29 cellular contexts compared by ENCODE assay signal in genomic region chr9:34227445-34227844, GRCh38. TPM values are rescaled to one million over a fixed set of nuclear protein-coding genes. Genes with fewer than 3 reads are reported as not detected.
DNase-seq lines count a peak whose midpoint lies in the region; ATAC-seq and TF ChIP-seq lines count a peak whose summit lies in the region.
"Had no signal": no experiment of that assay in that cellular context is flagged by ENCODE, and none has a peak within 500 bp of the region (broad histone marks: within the 10 kb centered on the region; RNA-seq: fewer than 3 reads in every experiment).

No MANE protein-coding gene starts in this region.

- intact Hi-C loops in natural killer cell (cut with micrococcal nuclease): no loop called here

- no peak overlapping the region for H3K27ac Mint-ChIP-seq in natural killer cell
- no peak overlapping the region for H3K27ac Mint-ChIP-seq in natural killer cell treated with Interleukin-12 subunit alpha and Interleukin-12 subunit beta and Interleukin-15 and Interleukin-18, amount 100 ng/mL, for 72 hours
- H3K27ac Mint-ChIP-seq: activated CD4-positive, alpha-beta T cell treated with anti-CD3 and anti-CD28 coated beads for 36 hours; activated naive CD8-positive, alpha-beta T cell treated with anti-CD3 and anti-CD28 coated beads for 36 hours; stimulated activated naive B cell treated with anti-CD40 and anti-IgM and Interleukin-4, amounts not matched to agents 10 μg/mL and 1 μg/mL and 100 μg/mL, for 72 hours; T-helper 2 cell treated with Interferon-gamma antibody and Interleukin-4, amounts not matched to agents 5 μg/mL and 100 μg/mL, for 36 hours had no signal

- DNase-seq in natural killer cell (no peak), astrocyte of the hippocampus (ENCODE audit: low read depth, low spot score) (peak; percentile 33), iris pigment epithelial cell (ENCODE audit: low read depth) (peak; percentile 76), COLO668 (lab: John Stamatoyannopoulos, UW; ENCODE audit: unreplicated experiment) (no peak), coronary artery (ENCODE audit: low spot score) (no peak)
- DNase-seq in natural killer cell treated with Interleukin-12 subunit alpha and Interleukin-12 subunit beta and Interleukin-15 and Interleukin-18, amount 100 ng/mL, for 72 hours (ENCODE audit: low spot score): no peak
- no peak for DNase-seq in central memory CD4-positive, alpha-beta T cell
- DNase-seq: activated CD4-positive, alpha-beta T cell treated with anti-CD3 and anti-CD28 coated beads for 36 hours; activated effector memory CD4-positive, alpha-beta T cell treated with anti-CD3 and anti-CD28 coated beads, Interleukin-2, amount 50 U/mL, for 16 hours; activated naive CD8-positive, alpha-beta T cell treated with anti-CD3 and anti-CD28 coated beads for 36 hours; activated T-cell treated with anti-CD3 and anti-CD28 coated beads for 4 hours; body of pancreas; CD8-positive, alpha-beta memory T cell; DMS153; effector memory CD4-positive, alpha-beta T cell; foreskin melanocyte; heart right ventricle; Kasumi-1; MV-4-11; NCI-H510A; psoas muscle; sigmoid colon; stimulated activated CD4-positive, alpha-beta T cell treated with anti-CD3 and anti-CD28 coated beads, Interleukin-15, amount 100 ng/mL, for 24 hours; stimulated activated naive B cell treated with anti-CD40 and anti-IgM and Interleukin-4, amounts not matched to agents 10 μg/mL and 1 μg/mL and 100 μg/mL, for 72 hours had no signal

- H3K9me3 Mint-ChIP-seq in natural killer cell: no peaks in the 10 kb centered on the region
- H3K9me3 Mint-ChIP-seq in natural killer cell treated with Interleukin-12 subunit alpha and Interleukin-12 subunit beta and Interleukin-15 and Interleukin-18, amount 100 ng/mL, for 72 hours: no peaks in the 10 kb centered on the region
- H3K9me3 Mint-ChIP-seq: activated naive CD8-positive, alpha-beta T cell treated with anti-CD3 and anti-CD28 coated beads for 36 hours; CD8-positive, alpha-beta memory T cell; stimulated activated naive B cell treated with anti-CD40 and anti-IgM and Interleukin-4, amounts not matched to agents 10 μg/mL and 1 μg/mL and 100 μg/mL, for 72 hours; T-helper 2 cell treated with Interferon-gamma antibody and Interleukin-4, amounts not matched to agents 5 μg/mL and 100 μg/mL, for 36 hours had no signal

- peaks cover 11 to 18% of the 10 kb centered on the region in 2 donors for H3K4me1 Mint-ChIP-seq in natural killer cell
- H3K4me1 Mint-ChIP-seq in natural killer cell treated with Interleukin-12 subunit alpha and Interleukin-12 subunit beta and Interleukin-15 and Interleukin-18, amount 100 ng/mL, for 72 hours (ENCODE audit: low read depth in 2 of 2): peaks cover 2 to 3% of the 10 kb centered on the region in 2 donors
- H3K4me1 Mint-ChIP-seq: activated CD4-positive, alpha-beta T cell treated with anti-CD3 and anti-CD28 coated beads for 36 hours had no signal

- H3K27ac ChIP-seq in coronary artery: no peak overlapping the region
- H3K27ac ChIP-seq: 22Rv1, body of pancreas, heart right ventricle, neutrophil, psoas muscle, sigmoid colon, suprapubic skin had no signal

- H3K27me3 Mint-ChIP-seq in natural killer cell (ENCODE audit: low read depth in 2 of 2): no peaks in the 10 kb centered on the region
- H3K27me3 Mint-ChIP-seq in natural killer cell treated with Interleukin-12 subunit alpha and Interleukin-12 subunit beta and Interleukin-15 and Interleukin-18, amount 100 ng/mL, for 72 hours: no peaks in the 10 kb centered on the region
- H3K27me3 Mint-ChIP-seq: activated CD4-positive, alpha-beta T cell treated with anti-CD3 and anti-CD28 coated beads for 36 hours; activated naive CD8-positive, alpha-beta T cell treated with anti-CD3 and anti-CD28 coated beads for 36 hours; CD8-positive, alpha-beta memory T cell; stimulated activated naive B cell treated with anti-CD40 and anti-IgM and Interleukin-4, amounts not matched to agents 10 μg/mL and 1 μg/mL and 100 μg/mL, for 72 hours had no signal

- H3K4me3 Mint-ChIP-seq in natural killer cell: peak overlapping the region; percentile 1
- H3K4me3 Mint-ChIP-seq in natural killer cell treated with Interleukin-12 subunit alpha and Interleukin-12 subunit beta and Interleukin-15 and Interleukin-18, amount 100 ng/mL, for 72 hours: no peak overlapping the region
- H3K4me3 Mint-ChIP-seq: activated CD4-positive, alpha-beta T cell treated with anti-CD3 and anti-CD28 coated beads for 36 hours; activated naive CD8-positive, alpha-beta T cell treated with anti-CD3 and anti-CD28 coated beads for 36 hours; CD8-positive, alpha-beta memory T cell; stimulated activated naive B cell treated with anti-CD40 and anti-IgM and Interleukin-4, amounts not matched to agents 10 μg/mL and 1 μg/mL and 100 μg/mL, for 72 hours; T-helper 2 cell treated with Interferon-gamma antibody and Interleukin-4, amounts not matched to agents 5 μg/mL and 100 μg/mL, for 36 hours had no signal

- H3K36me3 Mint-ChIP-seq in natural killer cell: no peaks in the 10 kb centered on the region
- H3K36me3 Mint-ChIP-seq in natural killer cell treated with Interleukin-12 subunit alpha and Interleukin-12 subunit beta and Interleukin-15 and Interleukin-18, amount 100 ng/mL, for 72 hours: no peaks in the 10 kb centered on the region

- no peak for ATAC-seq in natural killer cell
- no peak for ATAC-seq in natural killer cell treated with Interleukin-12 subunit alpha and Interleukin-12 subunit beta and Interleukin-15 and Interleukin-18, amount 100 ng/mL, for 72 hours
- ATAC-seq in HG02840 (IDR thresholded peaks at IDR 0.05; ENCODE audit: low FRiP score, unreplicated experiment): no peak
- ATAC-seq: activated CD4-positive, alpha-beta T cell treated with anti-CD3 and anti-CD28 coated beads for 36 hours; body of pancreas; heart right ventricle; psoas muscle; stimulated activated naive B cell treated with anti-CD40 and anti-IgM and Interleukin-4, amounts not matched to agents 10 μg/mL and 1 μg/mL and 100 μg/mL, for 72 hours had no signal

- no peak overlapping the region for H3K4me3 ChIP-seq in coronary artery
- H3K4me3 ChIP-seq: body of pancreas, heart right ventricle, psoas muscle, sigmoid colon, suprapubic skin had no signal

- TF ChIP-seq CTCF in natural killer cell (IDR thresholded peaks at IDR 0.05): no peak
- TF ChIP-seq CTCF in coronary artery (IDR thresholded peaks at IDR 0.05): no peak

RNA-seq across cellular contexts. Expression of gene UBAP1, which starts 48.6 kb away (rescaled TPM):
- total RNA-seq in natural killer cell: 10 to 100 TPM; 43.6 to 59.3 (median 49.7) TPM
- 10 to 100 TPM; 41.2 to 44.8 TPM for total RNA-seq in natural killer cell treated with Interleukin-12 subunit alpha and Interleukin-12 subunit beta and Interleukin-15 and Interleukin-18, amount 100 ng/mL, for 72 hours

Comparison
In these comparisons a context has a peak if more than half of its experiments do, and no peak if none do; other contexts are left out.
1. DNase-seq: peak in astrocyte of the hippocampus (single experiment) and iris pigment epithelial cell (single experiment); none in natural killer cell (single experiment), natural killer cell treated with Interleukin-12 subunit alpha and Interleukin-12 subunit beta and Interleukin-15 and Interleukin-18, amount 100 ng/mL, for 72 hours (single experiment), COLO668 (single experiment), coronary artery (single experiment) and central memory CD4-positive, alpha-beta T cell (single experiment).